ENCODE assay signal across 8 cellular contexts in the genomic region with DNA sequence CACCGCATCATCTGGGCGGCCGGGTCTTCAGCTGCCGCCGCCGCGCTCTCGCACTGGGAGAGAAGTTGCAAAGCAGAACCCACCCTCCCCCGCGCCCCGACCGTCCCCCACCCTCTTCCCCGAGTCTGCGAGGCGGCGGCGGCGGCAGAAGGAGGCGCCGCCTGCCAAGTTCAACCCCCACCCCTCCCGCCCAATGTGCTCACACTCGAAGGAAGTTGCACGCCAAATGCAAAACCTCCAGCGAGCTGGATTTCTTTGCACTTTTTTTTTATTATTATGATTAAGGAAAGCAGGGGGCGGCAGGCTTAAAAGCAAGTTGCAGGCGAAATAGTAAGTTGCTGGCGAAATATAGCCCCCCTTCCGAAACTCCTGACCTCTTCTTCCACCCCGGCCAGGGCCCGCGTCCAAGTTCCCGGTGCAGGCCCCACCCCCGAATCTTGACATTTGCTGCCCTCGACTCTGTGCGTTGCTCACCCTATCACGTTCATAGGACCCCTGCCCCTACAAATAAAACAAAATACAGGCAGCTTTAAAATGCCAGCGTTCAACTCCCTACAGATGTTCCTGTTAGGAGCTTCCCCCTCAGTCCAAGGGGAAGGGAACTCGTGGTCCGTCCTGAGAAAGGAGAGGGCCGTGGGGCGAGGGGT. TPM values are rescaled to one million over a fixed set of nuclear protein-coding genes. Genes with fewer than 3 reads are reported as not detected.
A peak's percentile ranks its signal among the peaks of the same experiment; 100 is the strongest.
DNase-seq lines count a peak whose midpoint lies in the region; ATAC-seq and TF ChIP-seq lines count a peak whose summit lies in the region.

No MANE protein-coding gene starts in this region.

- H3K9ac ChIP-seq in colonic mucosa (ENCODE audit: low read depth in 2 of 2, low read length in 2 of 2): peak overlapping the region; percentile 84 to 91

- TF ChIP-seq CTCF in colonic mucosa (IDR thresholded peaks at IDR 0.05) (no peak), left lung (IDR thresholded peaks at IDR 0.05) (no peak)

- peak overlapping the region; percentile 94 for H3K4me3 Mint-ChIP-seq in activated CD4-positive, alpha-beta T cell treated with anti-CD3 and anti-CD28 coated beads, Interleukin-2, amount 10 ng/mL, durations not matched to agents 7 days and 5 days

- peaks cover 11% of the 10 kb centered on the region for H3K9me3 Mint-ChIP-seq in activated CD4-positive, alpha-beta T cell treated with anti-CD3 and anti-CD28 coated beads, Interleukin-2, amount 10 ng/mL, durations not matched to agents 7 days and 5 days

- H3K4me1 ChIP-seq in colonic mucosa: no peaks in the 10 kb centered on the region
- H3K4me1 ChIP-seq in left lung: peaks cover 16 to 25% of the 10 kb centered on the region in 2 donors

- intact Hi-C loops in colonic mucosa (cut with DNase I) (loop anchor here (10.0 kb wide), 2 partner anchors 390 to 420 kb away; no protein-coding TSS in a partner anchor), left lung (cut with DNase I) (loop anchor here in 1 of 2 donors (10.0 kb wide), 1 partner anchor 280 kb away; no protein-coding TSS in a partner anchor)

- H3K9me3 ChIP-seq in colonic mucosa: no peaks in the 10 kb centered on the region
- H3K9me3 ChIP-seq in left lung: no peaks in the 10 kb centered on the region

- H3K36me3 Mint-ChIP-seq in activated CD4-positive, alpha-beta T cell treated with anti-CD3 and anti-CD28 coated beads, Interleukin-2, amount 10 ng/mL, durations not matched to agents 7 days and 5 days (ENCODE audit: low read depth): peaks cover 36% of the 10 kb centered on the region

- ATAC-seq in HG02943 (IDR thresholded peaks at IDR 0.05; ENCODE audit: low read depth, unreplicated experiment) (peak; percentile 30), left lung (peak; percentile 68)

- H3K27me3 ChIP-seq in colonic mucosa (no peaks in the 10 kb centered on the region), left lung (no peaks in the 10 kb centered on the region)

- H3K36me3 ChIP-seq in colonic mucosa (no peaks in the 10 kb centered on the region), left lung (peaks cover 0 to 11% of the 10 kb centered on the region in 2 donors)

- POLR2A ChIA-PET in activated CD4-positive, alpha-beta T cell treated with anti-CD3 and anti-CD28 coated beads, Interleukin-2, amount 10 ng/mL, durations not matched to agents 7 days and 5 days (lab: Charles Lee): interaction anchor here (0.6 to 1.8 kb wide), 3 partner anchors 201 to 379 kb away, joined by 3 to 7 read pairs (median 3); no protein-coding TSS in a partner anchor

- H3K27ac ChIP-seq in colonic mucosa: peak overlapping the region; percentile 98
- H3K27ac ChIP-seq in left lung: peak overlapping the region; percentile 100

- H3K4me3 ChIP-seq in colonic mucosa (peak overlapping the region; percentile 58), left lung (peak overlapping the region; percentile 64 to 80)

- DNase-seq in NCI-H187 (lab: John Stamatoyannopoulos, UW): peak; percentile 55 to 58
- no peak for DNase-seq in NCI-H187 treated with DMSO at 0.1 percent for 48 hours (lab: John Stamatoyannopoulos, UW)
- peak; percentile 87 for DNase-seq in NCI-H345 (lab: John Stamatoyannopoulos, UW)
- DNase-seq in activated CD4-positive, alpha-beta T cell treated with anti-CD3 and anti-CD28 coated beads, Interleukin-2, amount 10 ng/mL, durations not matched to agents 7 days and 5 days: peak; percentile 75
- DNase-seq in colonic mucosa: peak; percentile 86
- peak; percentile 88 to 93 for DNase-seq in left lung
- DNase-seq in stimulated activated CD4-positive, alpha-beta T cell treated with anti-CD3 and anti-CD28 coated beads, Interleukin-2, amount 100 ng/mL, for 24 hours: peak; percentile 65 to 66

- peak overlapping the region; percentile 100 for H3K27ac Mint-ChIP-seq in activated CD4-positive, alpha-beta T cell treated with anti-CD3 and anti-CD28 coated beads, Interleukin-2, amount 10 ng/mL, durations not matched to agents 7 days and 5 days

- H3K4me1 Mint-ChIP-seq in activated CD4-positive, alpha-beta T cell treated with anti-CD3 and anti-CD28 coated beads, Interleukin-2, amount 10 ng/mL, durations not matched to agents 7 days and 5 days: peaks cover 45% of the 10 kb centered on the region

- H3K27me3 Mint-ChIP-seq in activated CD4-positive, alpha-beta T cell treated with anti-CD3 and anti-CD28 coated beads, Interleukin-2, amount 10 ng/mL, durations not matched to agents 7 days and 5 days: no peaks in the 10 kb centered on the region

- CTCF ChIA-PET in activated CD4-positive, alpha-beta T cell treated with anti-CD3 and anti-CD28 coated beads, Interleukin-2, amount 10 ng/mL, durations not matched to agents 7 days and 5 days (lab: Charles Lee): interaction anchor here (0.6 to 2.8 kb wide), 19 partner anchors 9 to 406 kb away, joined by 3 to 21 read pairs (median 5); no protein-coding TSS in a partner anchor

RNA-seq across cellular contexts. Expression of a gene that starts 1.1 kb away (rescaled TPM):
- total RNA-seq in activated CD4-positive, alpha-beta T cell treated with anti-CD3 and anti-CD28 coated beads, Interleukin-2, amount 10 ng/mL, durations not matched to agents 7 days and 5 days: 10 to 100 TPM; 62.7 to 73.1 TPM
- 10 to 100 TPM; 13.0 to 23.5 TPM for total RNA-seq in colonic mucosa
- total RNA-seq in left lung: 10 to 100 TPM; 73.2 to 98.0 TPM
